ENCODE assay signal across 33 cellular contexts in genomic region chr7:108802639-108803038, GRCh38.
"Had no signal": no experiment of that assay in that cellular context is flagged by ENCODE, and none has a peak within 500 bp of the region (broad histone marks: within the 10 kb centered on the region; RNA-seq: fewer than 3 reads in every experiment).

No MANE protein-coding gene starts in this region.

- H3K4me2 ChIP-seq: hepatocyte had no signal

- H3K4me3 ChIP-seq: colonic mucosa, esophagus muscularis mucosa, gastroesophageal sphincter, heart left ventricle, hepatocyte, left ventricle myocardium inferior, mucosa of descending colon, ovary, psoas muscle, sigmoid colon, testis, tibial artery had no signal

- ATAC-seq: foreskin keratinocyte; gastroesophageal sphincter; heart left ventricle; left cardiac atrium; mucosa of descending colon; natural killer cell treated with Interleukin-12 subunit alpha and Interleukin-12 subunit beta and Interleukin-15 and Interleukin-18, amount 100 ng/mL, for 72 hours; psoas muscle; right cardiac atrium; stimulated activated effector memory CD8-positive, alpha-beta T cell treated with anti-CD3 and anti-CD28 coated beads, Interleukin-12 subunit alpha, Interleukin-12 subunit beta, amount 100 ng/mL, for 72 hours; stimulated activated naive CD8-positive, alpha-beta T cell treated with anti-CD3 and anti-CD28 coated beads, Interleukin-15, Interleukin-2, amounts not matched to agents 100 U/mL and 50 U/mL, for 24 hours had no signal

- H3K4me3 Mint-ChIP-seq: dendritic cell treated with granulocyte-macrophage colony-stimulating factor and Interleukin-4, amounts not matched to agents 40 ng/mL and 50 ng/mL, for 4 days; endodermal cell; mesothelial cell of epicardium; naive B cell; natural killer cell treated with Interleukin-12 subunit alpha and Interleukin-12 subunit beta and Interleukin-15 and Interleukin-18, amount 100 ng/mL, for 72 hours; neural crest cell; stimulated activated effector memory CD8-positive, alpha-beta T cell treated with anti-CD3 and anti-CD28 coated beads, Interleukin-12 subunit alpha, Interleukin-12 subunit beta, amount 100 ng/mL, for 72 hours; type B pancreatic cell had no signal

- H3K36me3 Mint-ChIP-seq: mesothelial cell of epicardium; naive B cell; natural killer cell treated with Interleukin-12 subunit alpha and Interleukin-12 subunit beta and Interleukin-15 and Interleukin-18, amount 100 ng/mL, for 72 hours; stimulated activated effector memory CD8-positive, alpha-beta T cell treated with anti-CD3 and anti-CD28 coated beads, Interleukin-12 subunit alpha, Interleukin-12 subunit beta, amount 100 ng/mL, for 72 hours; type B pancreatic cell had no signal

- H3K9me3 ChIP-seq: colonic mucosa, esophagus muscularis mucosa, gastroesophageal sphincter, heart left ventricle, left ventricle myocardium inferior, mucosa of descending colon, ovary, psoas muscle, sigmoid colon, testis, tibial artery had no signal

- H3K4me1 ChIP-seq: colonic mucosa, esophagus muscularis mucosa, foreskin keratinocyte, gastroesophageal sphincter, heart left ventricle, left ventricle myocardium inferior, psoas muscle, sigmoid colon, testis, tibial artery had no signal

- H3K79me2 ChIP-seq: hepatocyte had no signal

- DNase-seq: colonic mucosa; effector CD8-positive, alpha-beta T cell; endodermal cell; foreskin keratinocyte; heart left ventricle; left cardiac atrium; left ventricle myocardium inferior; mesenchymal stem cell; mucosa of descending colon; naive B cell; occipital lobe; ovary; posterior cingulate gyrus; psoas muscle; right cardiac atrium; sigmoid colon; stimulated activated CD4-positive, alpha-beta T cell treated with anti-CD3 and anti-CD28 coated beads, Interleukin-2, amount 100 ng/mL, for 24 hours; stimulated activated CD4-positive, alpha-beta T cell treated with anti-CD3 and anti-CD28 coated beads, Interleukin-4, amount 100 ng/mL, for 24 hours; stimulated activated naive CD8-positive, alpha-beta T cell treated with anti-CD3 and anti-CD28 coated beads, Interleukin-15, Interleukin-2, amounts not matched to agents 100 U/mL and 50 U/mL, for 24 hours; substantia nigra; testis; tibial artery had no signal

- H3K27me3 ChIP-seq: colonic mucosa, foreskin keratinocyte, gastroesophageal sphincter, heart left ventricle, hepatocyte, ovary, sigmoid colon, testis, tibial artery had no signal

- FAIRE-seq: urothelium cell line had no signal

- H3K27ac ChIP-seq: colonic mucosa, epithelial cell of prostate, esophagus muscularis mucosa, foreskin keratinocyte, gastroesophageal sphincter, heart left ventricle, hepatocyte, left ventricle myocardium inferior, ovary, psoas muscle, sigmoid colon, testis, tibial artery had no signal

- H3K36me3 ChIP-seq: colonic mucosa, esophagus muscularis mucosa, gastroesophageal sphincter, heart left ventricle, left ventricle myocardium inferior, ovary, sigmoid colon, tibial artery had no signal

- H2AFZ ChIP-seq: hepatocyte had no signal

- H3K9me3 Mint-ChIP-seq: endodermal cell, mesothelial cell of epicardium, neural crest cell had no signal

- H3K27ac Mint-ChIP-seq: dendritic cell treated with granulocyte-macrophage colony-stimulating factor and Interleukin-4, amounts not matched to agents 40 ng/mL and 50 ng/mL, for 4 days; endodermal cell; mesothelial cell of epicardium; naive B cell; natural killer cell treated with Interleukin-12 subunit alpha and Interleukin-12 subunit beta and Interleukin-15 and Interleukin-18, amount 100 ng/mL, for 72 hours; stimulated activated effector memory CD8-positive, alpha-beta T cell treated with anti-CD3 and anti-CD28 coated beads, Interleukin-12 subunit alpha, Interleukin-12 subunit beta, amount 100 ng/mL, for 72 hours; type B pancreatic cell had no signal

- H3K27me3 Mint-ChIP-seq: dendritic cell treated with granulocyte-macrophage colony-stimulating factor and Interleukin-4, amounts not matched to agents 40 ng/mL and 50 ng/mL, for 4 days; natural killer cell treated with Interleukin-12 subunit alpha and Interleukin-12 subunit beta and Interleukin-15 and Interleukin-18, amount 100 ng/mL, for 72 hours had no signal

- H3K4me1 Mint-ChIP-seq: neural crest cell; stimulated activated effector memory CD8-positive, alpha-beta T cell treated with anti-CD3 and anti-CD28 coated beads, Interleukin-12 subunit alpha, Interleukin-12 subunit beta, amount 100 ng/mL, for 72 hours had no signal
